In the genomic region with DNA sequence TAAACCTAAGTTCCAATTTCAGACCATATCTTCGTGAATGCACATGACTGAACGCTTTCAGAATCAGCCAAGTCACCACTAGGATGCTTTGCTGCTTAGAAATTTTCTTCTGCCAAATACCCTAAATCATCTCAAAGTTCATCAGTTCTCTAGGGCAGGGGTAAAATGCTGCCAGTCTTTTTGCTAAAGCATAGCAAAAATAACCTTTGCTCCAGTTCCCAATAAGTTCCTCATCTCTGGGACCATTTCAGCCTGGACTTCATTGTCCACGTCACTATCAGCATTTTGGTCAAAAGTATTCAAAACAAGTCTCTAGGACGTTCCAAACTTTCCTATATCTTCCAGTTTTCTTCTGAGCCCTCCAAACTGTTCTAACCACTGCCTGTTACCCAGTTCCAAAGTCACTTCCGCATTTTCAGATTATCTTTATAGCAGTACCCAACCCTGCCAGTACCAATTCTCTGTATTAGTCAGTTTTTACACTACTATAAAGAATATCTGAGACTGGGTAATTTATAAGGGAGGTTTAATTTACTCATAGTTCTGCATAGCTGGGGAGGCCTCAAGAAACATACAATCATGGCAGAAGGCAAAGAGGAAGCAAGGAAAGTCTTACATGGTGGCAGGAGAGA, we compare ENCODE assay signal across 14 cellular contexts.
"Had no signal": no experiment of that assay in that cellular context is flagged by ENCODE, and none has a peak within 500 bp of the region (broad histone marks: within the 10 kb centered on the region; RNA-seq: fewer than 3 reads in every experiment).

No MANE protein-coding gene starts in this region.

- H3K4me1 ChIP-seq: uterus had no signal

- H3K27me3 Mint-ChIP-seq: activated CD4-positive, alpha-beta memory T cell treated with anti-CD3 and anti-CD28 coated beads, Interleukin-2, amount 10 ng/mL, durations not matched to agents 7 days and 5 days; naive thymus-derived CD4-positive, alpha-beta T cell; stimulated activated naive B cell treated with anti-CD40 and anti-IgM and Interleukin-4, amounts not matched to agents 10 μg/mL and 1 μg/mL and 100 μg/mL, for 72 hours had no signal

- H3K27ac ChIP-seq: ascending aorta, gastroesophageal sphincter, heart right ventricle, tibial nerve, uterus, VCaP had no signal

- H3K27me3 ChIP-seq: ascending aorta, gastroesophageal sphincter, heart right ventricle, tibial nerve, uterus had no signal

- H3K36me3 ChIP-seq: ascending aorta, gastroesophageal sphincter, tibial nerve, uterus had no signal

- H3K4me3 ChIP-seq: ascending aorta, gastroesophageal sphincter, heart right ventricle, mucosa of descending colon, tibial nerve, uterus had no signal

- H3K9me3 ChIP-seq: ascending aorta, gastroesophageal sphincter, mucosa of descending colon, tibial nerve, uterus had no signal

- H3K4me3 Mint-ChIP-seq: activated CD4-positive, alpha-beta memory T cell treated with anti-CD3 and anti-CD28 coated beads, Interleukin-2, amount 10 ng/mL, durations not matched to agents 7 days and 5 days; stimulated activated naive B cell treated with anti-CD40 and anti-IgM and Interleukin-4, amounts not matched to agents 10 μg/mL and 1 μg/mL and 100 μg/mL, for 72 hours had no signal

- H3K27ac Mint-ChIP-seq: activated CD4-positive, alpha-beta memory T cell treated with anti-CD3 and anti-CD28 coated beads, Interleukin-2, amount 10 ng/mL, durations not matched to agents 7 days and 5 days had no signal

- DNase-seq: activated CD4-positive, alpha-beta memory T cell treated with anti-CD3 and anti-CD28 coated beads, Interleukin-2, amount 10 ng/mL, durations not matched to agents 7 days and 5 days; activated CD8-positive, alpha-beta memory T cell treated with anti-CD3 and anti-CD28 coated beads, Interleukin-2, amount 50 U/mL, for 4 hours; heart right ventricle; left colon; mucosa of descending colon; naive thymus-derived CD4-positive, alpha-beta T cell; stimulated activated CD4-positive, alpha-beta T cell treated with anti-CD3 and anti-CD28 coated beads, Interleukin-4, amount 100 ng/mL, for 1 hour; stimulated activated naive B cell treated with anti-CD40 and anti-IgM and Interleukin-4, amounts not matched to agents 10 μg/mL and 1 μg/mL and 100 μg/mL, for 72 hours; T-helper 9 cell; uterus had no signal

- ATAC-seq: gastroesophageal sphincter; heart right ventricle; left colon; mucosa of descending colon; naive thymus-derived CD4-positive, alpha-beta T cell had no signal
